14 cellular contexts compared by ENCODE assay signal in the genomic region with DNA sequence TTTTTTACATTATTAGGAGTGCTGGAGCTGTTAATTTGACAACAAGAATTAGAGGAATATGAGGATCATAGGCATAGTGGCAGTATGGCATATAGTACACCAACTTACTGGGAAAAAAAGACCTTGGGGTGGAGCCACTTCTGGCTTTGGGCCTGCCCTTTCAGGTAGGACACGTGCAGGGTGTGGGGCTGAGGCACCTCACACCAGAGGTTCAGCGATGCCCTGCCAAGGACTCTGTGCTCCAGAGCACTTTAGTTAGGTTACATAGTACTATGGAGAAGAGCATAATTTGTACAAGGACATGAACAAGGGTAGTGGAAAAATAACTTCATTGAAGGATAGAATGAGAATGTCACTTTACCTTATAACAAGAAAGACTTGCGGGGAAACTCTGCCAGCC. TPM values are rescaled to one million over a fixed set of nuclear protein-coding genes. Genes with fewer than 3 reads are reported as not detected.
DNase-seq lines count a peak whose midpoint lies in the region; ATAC-seq, FAIRE-seq and TF ChIP-seq lines count a peak whose summit lies in the region.
"Had no signal": no experiment of that assay in that cellular context is flagged by ENCODE, and none has a peak within 500 bp of the region (broad histone marks: within the 10 kb centered on the region; RNA-seq: fewer than 3 reads in every experiment).

No MANE protein-coding gene starts in this region.

- ATAC-seq in HepG2 (peak; percentile 66), GM18868 (IDR thresholded peaks at IDR 0.05; ENCODE audit: unreplicated experiment) (no peak), HG02981 (IDR thresholded peaks at IDR 0.05; ENCODE audit: unreplicated experiment) (no peak), GM18511 (IDR thresholded peaks at IDR 0.05; ENCODE audit: unreplicated experiment) (no peak)

- CTCF ChIA-PET in activated CD4-positive, alpha-beta memory T cell treated with anti-CD3 and anti-CD28 coated beads for 36 hours (lab: Charles Lee) = interaction anchor here (0.9 kb wide), 1 partner anchor 47 kb away, joined by 3 read pairs; no protein-coding TSS in a partner anchor
- CTCF ChIA-PET in HepG2 (lab: Yijun Ruan, JAX; ENCODE audit: low intra/inter-chr PET ratio, low total read pairs) = no interaction called here

- no TSS peak for BruUV-seq in HepG2 (replicated peaks; lab: Mats Ljungman, UMichigan)

- no peak overlapping the region for H3K4me2 ChIP-seq in HepG2 (ENCODE audit: low read depth, low read length)

- H2AFZ ChIP-seq in HepG2 (ENCODE audit: low read length) = no peak overlapping the region
- H2AFZ ChIP-seq: parathyroid adenoma had no signal

- H3K4me1 Mint-ChIP-seq in activated CD4-positive, alpha-beta memory T cell treated with anti-CD3 and anti-CD28 coated beads for 36 hours (ENCODE audit: low read depth) = peaks cover 45% of the 10 kb centered on the region

- H3K4me3 Mint-ChIP-seq in activated CD4-positive, alpha-beta memory T cell treated with anti-CD3 and anti-CD28 coated beads for 36 hours = no peak overlapping the region
- H3K4me3 Mint-ChIP-seq: mesothelial cell of epicardium had no signal

- 56% methylated on average over 3 of the region's 3 CpGs for WGBS in HepG2 (ENCODE audit: low lambda C conversion rate)

- no peaks in the 10 kb centered on the region for H3K9me3 Mint-ChIP-seq in activated CD4-positive, alpha-beta memory T cell treated with anti-CD3 and anti-CD28 coated beads for 36 hours
- H3K9me3 Mint-ChIP-seq: mesothelial cell of epicardium had no signal

- H3K27me3 ChIP-seq in HepG2 (ENCODE audit: control insufficient read depth in 1 of 2, insufficient read depth in 2 of 2, low read length in 2 of 2) = no peaks in the 10 kb centered on the region
- H3K27me3 ChIP-seq: suprapubic skin had no signal

- intact Hi-C loops in activated CD4-positive, alpha-beta memory T cell treated with anti-CD3 and anti-CD28 coated beads for 36 hours (cut with micrococcal nuclease) = loop anchor here (5.0 kb wide), 2 partner anchors 167 to 347 kb away; no protein-coding TSS in a partner anchor
- intact Hi-C loops in HepG2 (cut with micrococcal nuclease; ENCODE audit: unreplicated experiment) = no loop called here

- no peak overlapping the region for H3K4me3 ChIP-seq in HepG2 (replicated peaks in 1 of 3; ENCODE audit: insufficient read depth in 1 of 3, low read depth in 2 of 3, low read length in 3 of 3)
- H3K4me3 ChIP-seq: suprapubic skin had no signal

- peak overlapping the region; percentile 73 for H3K27ac Mint-ChIP-seq in activated CD4-positive, alpha-beta memory T cell treated with anti-CD3 and anti-CD28 coated beads for 36 hours
- H3K27ac Mint-ChIP-seq: mesothelial cell of epicardium had no signal

- no peak for TF ChIP-seq CTCF in HepG2 (CRISPR knock-in tag; IDR thresholded peaks at IDR 0.05)

- peaks cover 69% of the 10 kb centered on the region for H3K36me3 Mint-ChIP-seq in activated CD4-positive, alpha-beta memory T cell treated with anti-CD3 and anti-CD28 coated beads for 36 hours
- H3K36me3 Mint-ChIP-seq: mesothelial cell of epicardium had no signal

- H3K9ac ChIP-seq in HepG2 (ENCODE audit: insufficient read depth, low read depth, low read length) = no peak overlapping the region
- H3K9ac ChIP-seq: parathyroid adenoma had no signal

- no peaks in the 10 kb centered on the region for H3K9me3 ChIP-seq in HepG2 (ENCODE audit: low read length)
- H3K9me3 ChIP-seq: suprapubic skin had no signal

- H3K27ac ChIP-seq in HepG2 (ENCODE audit: extremely low read length, insufficient read depth, low read length) = no peak overlapping the region
- H3K27ac ChIP-seq: parathyroid adenoma, suprapubic skin had no signal

- POLR2A ChIA-PET in activated CD4-positive, alpha-beta memory T cell treated with anti-CD3 and anti-CD28 coated beads for 36 hours (lab: Charles Lee) = interaction anchor here (2.1 kb wide), 1 partner anchor 20 kb away, joined by 8 read pairs; no protein-coding TSS in a partner anchor
- POLR2A ChIA-PET in HepG2 (lab: Yijun Ruan, JAX) = no interaction called here

- in situ Hi-C loops in HepG2 (cut with HindIII; ENCODE audit: extremely low pct_ligation_motif_present, low pct_unique_long_range_greater_than_20kb) = no loop called here

- no peak for FAIRE-seq in HepG2 (lab: Jason Lieb, UNC)

- no peaks in the 10 kb centered on the region for H3K79me2 ChIP-seq in HepG2 (ENCODE audit: insufficient read depth, low read length)
- H3K79me2 ChIP-seq: parathyroid adenoma had no signal

- DNase-seq in stimulated activated CD4-positive, alpha-beta T cell treated with anti-CD3 and anti-CD28 coated beads, Interleukin-15, amount 100 ng/mL, for 24 hours = peak; percentile 23
- no peak for DNase-seq in stimulated activated CD4-positive, alpha-beta T cell treated with anti-CD3 and anti-CD28 coated beads, Interleukin-4, amount 100 ng/mL, for 4 hours
- no peak for DNase-seq in activated CD4-positive, alpha-beta memory T cell treated with anti-CD3 and anti-CD28 coated beads for 36 hours
- DNase-seq in HepG2 (ENCODE audit: low spot score) (no peak), HK-2 (ENCODE audit: unreplicated experiment) (no peak)
- DNase-seq: AML-193, NCI-H2081, SIG-M5 had no signal

- no peaks in the 10 kb centered on the region for H4K20me1 ChIP-seq in HepG2 (ENCODE audit: insufficient read depth, low read length)

- no peak for TF ChIP-seq RAD21 in HepG2 (CRISPR knock-in tag; IDR thresholded peaks at IDR 0.05)

- TF ChIP-seq POLR2A in HepG2 (IDR thresholded peaks at IDR 0.05; ENCODE audit: insufficient read depth in 1 of 2, low read depth in 2 of 2, low read length in 2 of 2) = no peak

- no peaks in the 10 kb centered on the region for H3K27me3 Mint-ChIP-seq in activated CD4-positive, alpha-beta memory T cell treated with anti-CD3 and anti-CD28 coated beads for 36 hours

- no peaks in the 10 kb centered on the region for H3K36me3 ChIP-seq in HepG2 (replicated peaks in 1 of 2; ENCODE audit: control insufficient read depth in 1 of 2, insufficient read depth in 2 of 2, low read length in 2 of 2)

- H3K4me1 ChIP-seq in HepG2 (ENCODE audit: insufficient read depth, low read length) = no peaks in the 10 kb centered on the region
- H3K4me1 ChIP-seq: parathyroid adenoma, suprapubic skin had no signal

- no peak for TF ChIP-seq EP300 in HepG2 (IDR thresholded peaks at IDR 0.05; ENCODE audit: low read depth in 2 of 2, low read length in 2 of 2)
- TF ChIP-seq EP300 in HepG2 (CRISPR knock-in tag; IDR thresholded peaks at IDR 0.05; ENCODE audit: borderline replicate concordance) = no peak

TF ChIP-seq in HepG2, 621 proteins besides CTCF, POLR2A, EP300 and RAD21 (continues in another document):
- TF ChIP-seq SRSF4 (IDR thresholded peaks at IDR 0.05; ENCODE audit: low read depth, low read length, poor library complexity, severe bottlenecking) (no peak), HDAC6 (IDR thresholded peaks at IDR 0.05; ENCODE audit: low read depth, low read length) (no peak)
- TF ChIP-seq, protein P1, sequence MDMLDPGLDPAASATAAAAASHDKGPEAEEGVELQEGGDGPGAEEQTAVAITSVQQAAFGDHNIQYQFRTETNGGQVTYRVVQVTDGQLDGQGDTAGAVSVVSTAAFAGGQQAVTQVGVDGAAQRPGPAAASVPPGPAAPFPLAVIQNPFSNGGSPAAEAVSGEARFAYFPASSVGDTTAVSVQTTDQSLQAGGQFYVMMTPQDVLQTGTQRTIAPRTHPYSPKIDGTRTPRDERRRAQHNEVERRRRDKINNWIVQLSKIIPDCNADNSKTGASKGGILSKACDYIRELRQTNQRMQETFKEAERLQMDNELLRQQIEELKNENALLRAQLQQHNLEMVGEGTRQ (IDR thresholded peaks at IDR 0.05; ENCODE audit: low read depth, low read length) = no peak
- TF ChIP-seq, protein P1 (CRISPR knock-in tag; IDR thresholded peaks at IDR 0.05; ENCODE audit: borderline replicate concordance) = no peak
- TF ChIP-seq, protein P2, sequence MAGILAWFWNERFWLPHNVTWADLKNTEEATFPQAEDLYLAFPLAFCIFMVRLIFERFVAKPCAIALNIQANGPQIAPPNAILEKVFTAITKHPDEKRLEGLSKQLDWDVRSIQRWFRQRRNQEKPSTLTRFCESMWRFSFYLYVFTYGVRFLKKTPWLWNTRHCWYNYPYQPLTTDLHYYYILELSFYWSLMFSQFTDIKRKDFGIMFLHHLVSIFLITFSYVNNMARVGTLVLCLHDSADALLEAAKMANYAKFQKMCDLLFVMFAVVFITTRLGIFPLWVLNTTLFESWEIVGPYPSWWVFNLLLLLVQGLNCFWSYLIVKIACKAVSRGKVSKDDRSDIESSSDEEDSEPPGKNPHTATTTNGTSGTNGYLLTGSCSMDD (CRISPR knock-in tag; IDR thresholded peaks at IDR 0.05) = no peak

RNA-seq across cellular contexts. Expression of a gene that starts 29.5 kb away (rescaled TPM):
- total RNA-seq in activated CD4-positive, alpha-beta memory T cell treated with anti-CD3 and anti-CD28 coated beads for 36 hours = 10 to 100 TPM; 65.0 to 66.5 TPM
- not detected in 2 replicates for total RNA-seq in HepG2 (2016; rRNA removed; fragmentation: Illumina TruSeq; extraction: Trizol)
- total RNA-seq in HepG2 (2016; cell fraction: cytosol; rRNA removed; fragmentation: Illumina TruSeq; extraction: Trizol; ENCODE audit: low read depth) = not detected in 2 replicates
- total RNA-seq in HepG2 (2016; cell fraction: insoluble cytoplasmic fraction; rRNA removed; fragmentation: Illumina TruSeq; extraction: Trizol) = not detected in 2 replicates
- total RNA-seq in HepG2 (2016; cell fraction: membrane; rRNA removed; fragmentation: Illumina TruSeq; extraction: Trizol) = not detected in 2 replicates
- not detected in 2 replicates for total RNA-seq in HepG2 (2016; cell fraction: nucleus; rRNA removed; fragmentation: Illumina TruSeq; extraction: Trizol)
- polyA plus RNA-seq in HepG2 (2011; rRNA removed) = not detected in 2 replicates
- polyA plus RNA-seq in HepG2 (2011; cell fraction: cytosol; rRNA removed) = not detected in 2 replicates
- polyA plus RNA-seq in HepG2 (2011; cell fraction: nucleus; rRNA removed) = not detected in 2 replicates
- polyA plus RNA-seq in HepG2 (2012) = not detected in 2 replicates
- polyA plus RNA-seq in HepG2 (2016; cell fraction: cytosol; fragmentation: Illumina TruSeq; extraction: Trizol; ENCODE audit: low read depth) = not detected in 2 replicates
- not detected in 2 replicates for polyA plus RNA-seq in HepG2 (2016; cell fraction: insoluble cytoplasmic fraction; fragmentation: Illumina TruSeq; extraction: Trizol; ENCODE audit: low read depth)
- polyA plus RNA-seq in HepG2 (2016; cell fraction: membrane; fragmentation: Illumina TruSeq; extraction: Trizol; ENCODE audit: low read depth) = not detected in 2 replicates
- polyA plus RNA-seq in HepG2 (2016; cell fraction: nucleus; fragmentation: Illumina TruSeq; extraction: Trizol; ENCODE audit: insufficient read depth, low read depth) = not detected in 2 replicates
- polyA minus RNA-seq in HepG2 (2011; rRNA and poly(A)+ RNA removed; ENCODE audit: low replicate concordance) = 0.12 TPM in 1 of 2 replicates, not detected in the other
- not detected in 2 replicates for polyA minus RNA-seq in HepG2 (2011; cell fraction: cytosol; rRNA and poly(A)+ RNA removed)
- polyA minus RNA-seq in HepG2 (2011; cell fraction: nucleus; rRNA and poly(A)+ RNA removed) = not detected in 2 replicates

Comparison
In these comparisons a context has a peak if more than half of its experiments do, and no peak if none do; other contexts are left out.
1. RNA of a gene that starts 29.5 kb away (total RNA-seq): 65.0 to 66.5 TPM in activated CD4-positive, alpha-beta memory T cell treated with anti-CD3 and anti-CD28 coated beads for 36 hours; not detected in HepG2; every median in the first group is over 10 times any median in the second.